Comparison of ENCODE assay signal across 18 cellular contexts in the genomic region with DNA sequence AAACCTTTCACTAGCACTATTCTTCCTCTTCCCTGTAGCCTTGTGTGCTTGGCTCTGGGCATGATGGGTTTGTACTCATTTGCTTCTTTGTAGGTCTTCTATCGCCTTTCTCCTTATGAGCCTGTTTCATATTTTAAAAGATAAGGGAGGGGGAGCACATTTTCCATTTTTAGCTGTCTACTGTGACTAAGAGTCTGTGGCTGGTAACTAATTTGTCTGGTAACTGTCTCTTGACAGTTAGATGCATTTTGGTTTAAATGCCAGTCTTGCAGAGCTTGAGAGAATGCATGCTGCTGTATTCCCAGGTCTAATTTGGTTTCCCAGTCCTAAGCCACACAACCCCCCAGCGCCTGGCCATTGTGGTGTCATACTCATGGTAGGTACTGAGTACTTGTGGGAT. TPM values are rescaled to one million over a fixed set of nuclear protein-coding genes. Genes with fewer than 3 reads are reported as not detected.
A peak's percentile ranks its signal among the peaks of the same experiment; 100 is the strongest.
DNase-seq lines count a peak whose midpoint lies in the region; ATAC-seq and TF ChIP-seq lines count a peak whose summit lies in the region.
"Had no signal": no experiment of that assay in that cellular context is flagged by ENCODE, and none has a peak within 500 bp of the region (broad histone marks: within the 10 kb centered on the region; RNA-seq: fewer than 3 reads in every experiment).

No MANE protein-coding gene starts in this region.

- H3K4me3 ChIP-seq in heart left ventricle: no peak overlapping the region
- H3K4me3 ChIP-seq in fibroblast of pulmonary artery (replicated peaks; ENCODE audit: low read depth, low read length): no peak overlapping the region
- H3K4me3 ChIP-seq in smooth muscle cell: no peak overlapping the region
- H3K4me3 ChIP-seq: esophagus muscularis mucosa, psoas muscle had no signal

- peak; percentile 77 to 93 (median 88) for ATAC-seq in heart left ventricle
- ATAC-seq in SK-N-SH treated with all-trans-retinoic acid at 6 μM for 48 hours: peak; percentile 73
- no peak for ATAC-seq in HG03457 (IDR thresholded peaks at IDR 0.05; ENCODE audit: unreplicated experiment)
- ATAC-seq in HG03521 (IDR thresholded peaks at IDR 0.05; ENCODE audit: unreplicated experiment): no peak
- ATAC-seq: natural killer cell, psoas muscle, T-helper 17 cell had no signal

- 33 to 45% (median 41%) methylated on average over 2 of the region's 2 CpGs for WGBS in heart left ventricle, 4 donors
- 10% methylated on average over 2 of the region's 2 CpGs for WGBS in smooth muscle cell (ENCODE audit: low lambda C conversion rate)

- peak overlapping the region in 5 of 12 donors; percentile 37 to 64 (median 41) for H3K27ac ChIP-seq in heart left ventricle
- H3K27ac ChIP-seq in smooth muscle cell (ENCODE audit: low read depth): peak overlapping the region; percentile 91
- H3K27ac ChIP-seq: esophagus muscularis mucosa, psoas muscle, RWPE1 had no signal

- peaks cover 23% of the 10 kb centered on the region for H3F3A ChIP-seq in smooth muscle cell (ENCODE audit: low read depth)

- no peaks in the 10 kb centered on the region for H3K9me3 ChIP-seq in heart left ventricle
- H3K9me3 ChIP-seq in smooth muscle cell (replicated peaks; ENCODE audit: low read depth): no peaks in the 10 kb centered on the region
- H3K9me3 ChIP-seq: esophagus muscularis mucosa, psoas muscle had no signal

- TF ChIP-seq CTCF in heart left ventricle (IDR thresholded peaks at IDR 0.05) (no peak), fibroblast of pulmonary artery (IDR thresholded peaks at IDR 0.05; ENCODE audit: low read length, missing control alignments) (no peak), smooth muscle cell (IDR thresholded peaks at IDR 0.05; ENCODE audit: borderline replicate concordance, insufficient read depth, poor library complexity, severe bottlenecking) (no peak)

- H3K4me2 ChIP-seq in smooth muscle cell: peak overlapping the region; percentile 71

- H3K27me3 ChIP-seq in heart left ventricle: no peaks in the 10 kb centered on the region
- no peaks in the 10 kb centered on the region for H3K27me3 ChIP-seq in smooth muscle cell (ENCODE audit: low read depth)
- H3K27me3 ChIP-seq: esophagus muscularis mucosa had no signal

- no peaks in the 10 kb centered on the region for H4K20me1 ChIP-seq in smooth muscle cell (ENCODE audit: low read depth)

- H3K9ac ChIP-seq in smooth muscle cell (ENCODE audit: low read depth): peak overlapping the region; percentile 19

- DNase-seq in heart left ventricle (no peak), cardiac septum (ENCODE audit: low spot score) (no peak), fibroblast of pulmonary artery (ENCODE audit: low read depth) (peak; percentile 42), smooth muscle cell (lab: John Stamatoyannopoulos, UW; ENCODE audit: unreplicated experiment) (no peak), DMS 273 treated with DMSO at 0.1 percent for 48 hours (lab: John Stamatoyannopoulos, UW) (no peak)
- DNase-seq: activated CD4-positive, alpha-beta T cell treated with anti-CD3 and anti-CD28 coated beads, Interleukin-2, amount 10 ng/mL, durations not matched to agents 7 days and 5 days; activated T-cell treated with anti-CD3 and anti-CD28 coated beads, Interleukin-2, amount 50 U/mL, for 48 hours; natural killer cell; NCI-H1092 treated with DMSO at 0.1 percent for 48 hours; NCI-H82; psoas muscle; T-helper 17 cell had no signal

- intact Hi-C loops in heart left ventricle (cut with DNase I): no loop called here
- intact Hi-C loops in cardiac septum (cut with DNase I): no loop called here

- H3K36me3 ChIP-seq in heart left ventricle (no peaks in the 10 kb centered on the region), smooth muscle cell (ENCODE audit: low read depth) (no peaks in the 10 kb centered on the region)
- H3K36me3 ChIP-seq: esophagus muscularis mucosa had no signal

- H3K79me2 ChIP-seq in smooth muscle cell (ENCODE audit: low read depth): no peaks in the 10 kb centered on the region

- H2AFZ ChIP-seq in smooth muscle cell (ENCODE audit: low read depth): no peak overlapping the region

- H3K4me1 ChIP-seq in heart left ventricle: peaks cover 0 to 35% (median 16%) of the 10 kb centered on the region in 12 donors
- H3K4me1 ChIP-seq in smooth muscle cell (ENCODE audit: low read depth): peaks cover 17% of the 10 kb centered on the region

- no peak for TF ChIP-seq POLR2A in heart left ventricle (IDR thresholded peaks at IDR 0.05)

TF ChIP-seq in SK-N-SH treated with all-trans-retinoic acid at 6 μM for 48 hours, 23 proteins besides CTCF, POLR2A, EP300 and RAD21:
- no peak for TF ChIP-seq ZFP30 (CRISPR knock-in tag; IDR thresholded peaks at IDR 0.05)
- TF ChIP-seq, protein P1, sequence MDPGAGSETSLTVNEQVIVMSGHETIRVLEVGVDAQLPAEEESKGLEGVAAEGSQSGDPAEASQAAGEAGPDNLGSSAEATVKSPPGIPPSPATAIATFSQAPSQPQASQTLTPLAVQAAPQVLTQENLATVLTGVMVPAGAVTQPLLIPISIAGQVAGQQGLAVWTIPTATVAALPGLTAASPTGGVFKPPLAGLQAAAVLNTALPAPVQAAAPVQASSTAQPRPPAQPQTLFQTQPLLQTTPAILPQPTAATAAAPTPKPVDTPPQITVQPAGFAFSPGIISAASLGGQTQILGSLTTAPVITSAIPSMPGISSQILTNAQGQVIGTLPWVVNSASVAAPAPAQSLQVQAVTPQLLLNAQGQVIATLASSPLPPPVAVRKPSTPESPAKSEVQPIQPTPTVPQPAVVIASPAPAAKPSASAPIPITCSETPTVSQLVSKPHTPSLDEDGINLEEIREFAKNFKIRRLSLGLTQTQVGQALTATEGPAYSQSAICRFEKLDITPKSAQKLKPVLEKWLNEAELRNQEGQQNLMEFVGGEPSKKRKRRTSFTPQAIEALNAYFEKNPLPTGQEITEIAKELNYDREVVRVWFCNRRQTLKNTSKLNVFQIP (CRISPR knock-in tag; IDR thresholded peaks at IDR 0.05; ENCODE audit: borderline replicate concordance, low read depth): peak; percentile 56; the same call in 1 of the 2 replicates
- no peak for TF ChIP-seq ZNF8 (CRISPR knock-in tag; IDR thresholded peaks at IDR 0.05)
- TF ChIP-seq CSDC2 (CRISPR knock-in tag; IDR thresholded peaks at IDR 0.05): no peak
- 0 out of 2 replicates have a peak, but pooled peaks have one; percentile 13 for TF ChIP-seq TCF4 (CRISPR knock-in tag; IDR thresholded peaks at IDR 0.05; ENCODE audit: borderline replicate concordance)
- peak; percentile 40; the same call in 1 of the 2 replicates for TF ChIP-seq GLIS3 (CRISPR knock-in tag; IDR thresholded peaks at IDR 0.05)
- peak; percentile 55; the same call in 1 of the 2 replicates for TF ChIP-seq SNAI2 (CRISPR knock-in tag; IDR thresholded peaks at IDR 0.05)
- TF ChIP-seq ZNF70 (CRISPR knock-in tag; IDR thresholded peaks at IDR 0.05): peak; percentile 96
- TF ChIP-seq, protein P2, sequence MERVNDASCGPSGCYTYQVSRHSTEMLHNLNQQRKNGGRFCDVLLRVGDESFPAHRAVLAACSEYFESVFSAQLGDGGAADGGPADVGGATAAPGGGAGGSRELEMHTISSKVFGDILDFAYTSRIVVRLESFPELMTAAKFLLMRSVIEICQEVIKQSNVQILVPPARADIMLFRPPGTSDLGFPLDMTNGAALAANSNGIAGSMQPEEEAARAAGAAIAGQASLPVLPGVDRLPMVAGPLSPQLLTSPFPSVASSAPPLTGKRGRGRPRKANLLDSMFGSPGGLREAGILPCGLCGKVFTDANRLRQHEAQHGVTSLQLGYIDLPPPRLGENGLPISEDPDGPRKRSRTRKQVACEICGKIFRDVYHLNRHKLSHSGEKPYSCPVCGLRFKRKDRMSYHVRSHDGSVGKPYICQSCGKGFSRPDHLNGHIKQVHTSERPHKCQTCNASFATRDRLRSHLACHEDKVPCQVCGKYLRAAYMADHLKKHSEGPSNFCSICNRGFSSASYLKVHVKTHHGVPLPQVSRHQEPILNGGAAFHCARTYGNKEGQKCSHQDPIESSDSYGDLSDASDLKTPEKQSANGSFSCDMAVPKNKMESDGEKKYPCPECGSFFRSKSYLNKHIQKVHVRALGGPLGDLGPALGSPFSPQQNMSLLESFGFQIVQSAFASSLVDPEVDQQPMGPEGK (CRISPR knock-in tag; IDR thresholded peaks at IDR 0.05; ENCODE audit: borderline replicate concordance): peak; percentile 84; the same call in 1 of the 2 replicates
- no peak for TF ChIP-seq OSR1 (CRISPR knock-in tag; IDR thresholded peaks at IDR 0.05)
- TF ChIP-seq, protein P3, sequence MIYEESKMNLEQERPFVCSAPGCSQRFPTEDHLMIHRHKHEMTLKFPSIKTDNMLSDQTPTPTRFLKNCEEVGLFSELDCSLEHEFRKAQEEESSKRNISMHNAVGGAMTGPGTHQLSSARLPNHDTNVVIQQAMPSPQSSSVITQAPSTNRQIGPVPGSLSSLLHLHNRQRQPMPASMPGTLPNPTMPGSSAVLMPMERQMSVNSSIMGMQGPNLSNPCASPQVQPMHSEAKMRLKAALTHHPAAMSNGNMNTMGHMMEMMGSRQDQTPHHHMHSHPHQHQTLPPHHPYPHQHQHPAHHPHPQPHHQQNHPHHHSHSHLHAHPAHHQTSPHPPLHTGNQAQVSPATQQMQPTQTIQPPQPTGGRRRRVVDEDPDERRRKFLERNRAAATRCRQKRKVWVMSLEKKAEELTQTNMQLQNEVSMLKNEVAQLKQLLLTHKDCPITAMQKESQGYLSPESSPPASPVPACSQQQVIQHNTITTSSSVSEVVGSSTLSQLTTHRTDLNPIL (CRISPR knock-in tag; IDR thresholded peaks at IDR 0.05; ENCODE audit: low read depth): 0 out of 2 replicates have a peak, but pooled peaks have one; percentile 49
- 0 out of 2 replicates have a peak, but pooled peaks have one; percentile 47 for TF ChIP-seq RARB (CRISPR knock-in tag; IDR thresholded peaks at IDR 0.05)
- TF ChIP-seq ZC3H10 (CRISPR knock-in tag; IDR thresholded peaks at IDR 0.05): peak; percentile 84
- peak; percentile 95 for TF ChIP-seq ISL1 (CRISPR knock-in tag; IDR thresholded peaks at IDR 0.05)
- TF ChIP-seq TOX (CRISPR knock-in tag; IDR thresholded peaks at IDR 0.05; ENCODE audit: borderline replicate concordance): 0 out of 2 replicates have a peak, but pooled peaks have one; percentile 32

RNA-seq across cellular contexts. Expression of a gene that starts 13.6 kb away (rescaled TPM):
- total RNA-seq in heart left ventricle: 1 to 10 TPM in 1 of 9 donors, under 1 TPM in 3, not detected in 5; 0.33 to 2.1 (median 0.42) TPM
- under 1 TPM; 0.18 to 0.19 TPM for polyA plus RNA-seq in heart left ventricle
- 0.32 TPM for total RNA-seq in cardiac septum
- total RNA-seq in smooth muscle cell: 4.2 TPM in 1 of 2 replicates, not detected in the other
- 0.65 TPM in 1 of 2 replicates, not detected in the other for polyA plus RNA-seq in smooth muscle cell
- total RNA-seq: dermis microvascular lymphatic vessel endothelial cell had no signal

Comparison
In these comparisons a context has a peak if more than half of its experiments do, and no peak if none do; other contexts are left out.
1. ATAC-seq: peak in heart left ventricle (4 of 4) and SK-N-SH treated with all-trans-retinoic acid at 6 μM for 48 hours (single experiment); none in HG03457 (single experiment) and HG03521 (single experiment).